In the genomic region with DNA sequence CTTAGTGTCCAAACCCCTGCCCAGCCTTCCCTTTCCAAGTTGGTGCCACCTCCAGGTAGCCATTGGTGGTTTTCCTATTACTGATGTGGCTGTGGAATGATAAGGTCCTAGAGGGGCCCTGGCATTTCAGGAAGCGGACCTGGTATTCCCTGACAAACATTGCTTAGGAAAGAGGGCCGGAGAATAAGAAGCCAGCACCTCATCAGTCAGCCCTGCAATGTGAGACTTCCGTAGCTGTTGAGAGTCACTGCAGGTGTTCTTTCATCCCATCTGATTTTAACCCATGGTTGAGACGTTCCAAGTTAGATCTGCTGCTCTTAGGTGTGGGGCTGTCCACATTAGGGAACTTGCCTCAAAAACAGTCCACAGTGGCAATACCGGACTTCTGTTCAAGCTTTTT, we compare ENCODE assay signal across 2 cellular contexts.
TF ChIP-seq lines count a peak whose summit lies in the region.

No MANE protein-coding gene starts in this region.

TF ChIP-seq in GM23338, 12 proteins besides CTCF, POLR2A, EP300 and RAD21:
- TF ChIP-seq ZNF114 (CRISPR knock-in tag; IDR thresholded peaks at IDR 0.05) (no peak), ZNF331 (CRISPR knock-in tag; IDR thresholded peaks at IDR 0.05; ENCODE audit: low read depth) (no peak), EZH2 (IDR thresholded peaks at IDR 0.05; ENCODE audit: low read depth, unreplicated experiment) (no peak), STAT1 (IDR thresholded peaks at IDR 0.05; ENCODE audit: unreplicated experiment) (no peak), NANOG (IDR thresholded peaks at IDR 0.05; ENCODE audit: borderline replicate concordance) (no peak), EZH2phosphoT487 (IDR thresholded peaks at IDR 0.05; ENCODE audit: unreplicated experiment) (no peak)
- TF ChIP-seq, protein P1, sequence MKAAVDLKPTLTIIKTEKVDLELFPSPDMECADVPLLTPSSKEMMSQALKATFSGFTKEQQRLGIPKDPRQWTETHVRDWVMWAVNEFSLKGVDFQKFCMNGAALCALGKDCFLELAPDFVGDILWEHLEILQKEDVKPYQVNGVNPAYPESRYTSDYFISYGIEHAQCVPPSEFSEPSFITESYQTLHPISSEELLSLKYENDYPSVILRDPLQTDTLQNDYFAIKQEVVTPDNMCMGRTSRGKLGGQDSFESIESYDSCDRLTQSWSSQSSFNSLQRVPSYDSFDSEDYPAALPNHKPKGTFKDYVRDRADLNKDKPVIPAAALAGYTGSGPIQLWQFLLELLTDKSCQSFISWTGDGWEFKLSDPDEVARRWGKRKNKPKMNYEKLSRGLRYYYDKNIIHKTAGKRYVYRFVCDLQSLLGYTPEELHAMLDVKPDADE (IDR thresholded peaks at IDR 0.05): no peak
- TF ChIP-seq, protein P2, sequence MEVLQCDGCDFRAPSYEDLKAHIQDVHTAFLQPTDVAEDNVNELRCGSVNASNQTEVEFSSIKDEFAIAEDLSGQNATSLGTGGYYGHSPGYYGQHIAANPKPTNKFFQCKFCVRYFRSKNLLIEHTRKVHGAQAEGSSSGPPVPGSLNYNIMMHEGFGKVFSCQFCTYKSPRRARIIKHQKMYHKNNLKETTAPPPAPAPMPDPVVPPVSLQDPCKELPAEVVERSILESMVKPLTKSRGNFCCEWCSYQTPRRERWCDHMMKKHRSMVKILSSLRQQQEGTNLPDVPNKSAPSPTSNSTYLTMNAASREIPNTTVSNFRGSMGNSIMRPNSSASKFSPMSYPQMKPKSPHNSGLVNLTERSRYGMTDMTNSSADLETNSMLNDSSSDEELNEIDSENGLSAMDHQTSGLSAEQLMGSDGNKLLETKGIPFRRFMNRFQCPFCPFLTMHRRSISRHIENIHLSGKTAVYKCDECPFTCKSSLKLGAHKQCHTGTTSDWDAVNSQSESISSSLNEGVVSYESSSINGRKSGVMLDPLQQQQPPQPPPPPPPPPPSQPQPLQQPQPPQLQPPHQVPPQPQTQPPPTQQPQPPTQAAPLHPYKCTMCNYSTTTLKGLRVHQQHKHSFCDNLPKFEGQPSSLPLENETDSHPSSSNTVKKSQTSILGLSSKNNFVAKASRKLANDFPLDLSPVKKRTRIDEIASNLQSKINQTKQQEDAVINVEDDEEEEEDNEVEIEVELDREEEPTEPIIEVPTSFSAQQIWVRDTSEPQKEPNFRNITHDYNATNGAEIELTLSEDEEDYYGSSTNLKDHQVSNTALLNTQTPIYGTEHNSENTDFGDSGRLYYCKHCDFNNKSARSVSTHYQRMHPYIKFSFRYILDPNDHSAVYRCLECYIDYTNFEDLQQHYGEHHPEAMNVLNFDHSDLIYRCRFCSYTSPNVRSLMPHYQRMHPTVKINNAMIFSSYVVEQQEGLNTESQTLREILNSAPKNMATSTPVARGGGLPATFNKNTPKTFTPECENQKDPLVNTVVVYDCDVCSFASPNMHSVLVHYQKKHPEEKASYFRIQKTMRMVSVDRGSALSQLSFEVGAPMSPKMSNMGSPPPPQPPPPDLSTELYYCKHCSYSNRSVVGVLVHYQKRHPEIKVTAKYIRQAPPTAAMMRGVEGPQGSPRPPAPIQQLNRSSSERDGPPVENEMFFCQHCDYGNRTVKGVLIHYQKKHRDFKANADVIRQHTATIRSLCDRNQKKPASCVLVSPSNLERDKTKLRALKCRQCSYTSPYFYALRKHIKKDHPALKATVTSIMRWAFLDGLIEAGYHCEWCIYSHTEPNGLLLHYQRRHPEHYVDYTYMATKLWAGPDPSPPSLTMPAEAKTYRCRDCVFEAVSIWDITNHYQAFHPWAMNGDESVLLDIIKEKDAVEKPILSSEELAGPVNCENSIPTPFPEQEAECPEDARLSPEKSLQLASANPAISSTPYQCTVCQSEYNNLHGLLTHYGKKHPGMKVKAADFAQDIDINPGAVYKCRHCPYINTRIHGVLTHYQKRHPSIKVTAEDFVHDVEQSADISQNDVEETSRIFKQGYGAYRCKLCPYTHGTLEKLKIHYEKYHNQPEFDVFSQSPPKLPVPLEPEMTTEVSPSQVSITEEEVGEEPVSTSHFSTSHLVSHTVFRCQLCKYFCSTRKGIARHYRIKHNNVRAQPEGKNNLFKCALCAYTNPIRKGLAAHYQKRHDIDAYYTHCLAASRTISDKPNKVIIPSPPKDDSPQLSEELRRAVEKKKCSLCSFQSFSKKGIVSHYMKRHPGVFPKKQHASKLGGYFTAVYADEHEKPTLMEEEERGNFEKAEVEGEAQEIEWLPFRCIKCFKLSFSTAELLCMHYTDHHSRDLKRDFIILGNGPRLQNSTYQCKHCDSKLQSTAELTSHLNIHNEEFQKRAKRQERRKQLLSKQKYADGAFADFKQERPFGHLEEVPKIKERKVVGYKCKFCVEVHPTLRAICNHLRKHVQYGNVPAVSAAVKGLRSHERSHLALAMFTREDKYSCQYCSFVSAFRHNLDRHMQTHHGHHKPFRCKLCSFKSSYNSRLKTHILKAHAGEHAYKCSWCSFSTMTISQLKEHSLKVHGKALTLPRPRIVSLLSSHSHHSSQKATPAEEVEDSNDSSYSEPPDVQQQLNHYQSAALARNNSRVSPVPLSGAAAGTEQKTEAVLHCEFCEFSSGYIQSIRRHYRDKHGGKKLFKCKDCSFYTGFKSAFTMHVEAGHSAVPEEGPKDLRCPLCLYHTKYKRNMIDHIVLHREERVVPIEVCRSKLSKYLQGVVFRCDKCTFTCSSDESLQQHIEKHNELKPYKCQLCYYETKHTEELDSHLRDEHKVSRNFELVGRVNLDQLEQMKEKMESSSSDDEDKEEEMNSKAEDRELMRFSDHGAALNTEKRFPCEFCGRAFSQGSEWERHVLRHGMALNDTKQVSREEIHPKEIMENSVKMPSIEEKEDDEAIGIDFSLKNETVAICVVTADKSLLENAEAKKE (CRISPR knock-in tag; IDR thresholded peaks at IDR 0.05): no peak
- TF ChIP-seq, protein P3, sequence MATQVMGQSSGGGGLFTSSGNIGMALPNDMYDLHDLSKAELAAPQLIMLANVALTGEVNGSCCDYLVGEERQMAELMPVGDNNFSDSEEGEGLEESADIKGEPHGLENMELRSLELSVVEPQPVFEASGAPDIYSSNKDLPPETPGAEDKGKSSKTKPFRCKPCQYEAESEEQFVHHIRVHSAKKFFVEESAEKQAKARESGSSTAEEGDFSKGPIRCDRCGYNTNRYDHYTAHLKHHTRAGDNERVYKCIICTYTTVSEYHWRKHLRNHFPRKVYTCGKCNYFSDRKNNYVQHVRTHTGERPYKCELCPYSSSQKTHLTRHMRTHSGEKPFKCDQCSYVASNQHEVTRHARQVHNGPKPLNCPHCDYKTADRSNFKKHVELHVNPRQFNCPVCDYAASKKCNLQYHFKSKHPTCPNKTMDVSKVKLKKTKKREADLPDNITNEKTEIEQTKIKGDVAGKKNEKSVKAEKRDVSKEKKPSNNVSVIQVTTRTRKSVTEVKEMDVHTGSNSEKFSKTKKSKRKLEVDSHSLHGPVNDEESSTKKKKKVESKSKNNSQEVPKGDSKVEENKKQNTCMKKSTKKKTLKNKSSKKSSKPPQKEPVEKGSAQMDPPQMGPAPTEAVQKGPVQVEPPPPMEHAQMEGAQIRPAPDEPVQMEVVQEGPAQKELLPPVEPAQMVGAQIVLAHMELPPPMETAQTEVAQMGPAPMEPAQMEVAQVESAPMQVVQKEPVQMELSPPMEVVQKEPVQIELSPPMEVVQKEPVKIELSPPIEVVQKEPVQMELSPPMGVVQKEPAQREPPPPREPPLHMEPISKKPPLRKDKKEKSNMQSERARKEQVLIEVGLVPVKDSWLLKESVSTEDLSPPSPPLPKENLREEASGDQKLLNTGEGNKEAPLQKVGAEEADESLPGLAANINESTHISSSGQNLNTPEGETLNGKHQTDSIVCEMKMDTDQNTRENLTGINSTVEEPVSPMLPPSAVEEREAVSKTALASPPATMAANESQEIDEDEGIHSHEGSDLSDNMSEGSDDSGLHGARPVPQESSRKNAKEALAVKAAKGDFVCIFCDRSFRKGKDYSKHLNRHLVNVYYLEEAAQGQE (IDR thresholded peaks at IDR 0.05; ENCODE audit: unreplicated experiment): no peak

TF ChIP-seq in GM12878, 131 proteins besides CTCF, POLR2A, EP300 and RAD21:
- TF ChIP-seq, protein P4, sequence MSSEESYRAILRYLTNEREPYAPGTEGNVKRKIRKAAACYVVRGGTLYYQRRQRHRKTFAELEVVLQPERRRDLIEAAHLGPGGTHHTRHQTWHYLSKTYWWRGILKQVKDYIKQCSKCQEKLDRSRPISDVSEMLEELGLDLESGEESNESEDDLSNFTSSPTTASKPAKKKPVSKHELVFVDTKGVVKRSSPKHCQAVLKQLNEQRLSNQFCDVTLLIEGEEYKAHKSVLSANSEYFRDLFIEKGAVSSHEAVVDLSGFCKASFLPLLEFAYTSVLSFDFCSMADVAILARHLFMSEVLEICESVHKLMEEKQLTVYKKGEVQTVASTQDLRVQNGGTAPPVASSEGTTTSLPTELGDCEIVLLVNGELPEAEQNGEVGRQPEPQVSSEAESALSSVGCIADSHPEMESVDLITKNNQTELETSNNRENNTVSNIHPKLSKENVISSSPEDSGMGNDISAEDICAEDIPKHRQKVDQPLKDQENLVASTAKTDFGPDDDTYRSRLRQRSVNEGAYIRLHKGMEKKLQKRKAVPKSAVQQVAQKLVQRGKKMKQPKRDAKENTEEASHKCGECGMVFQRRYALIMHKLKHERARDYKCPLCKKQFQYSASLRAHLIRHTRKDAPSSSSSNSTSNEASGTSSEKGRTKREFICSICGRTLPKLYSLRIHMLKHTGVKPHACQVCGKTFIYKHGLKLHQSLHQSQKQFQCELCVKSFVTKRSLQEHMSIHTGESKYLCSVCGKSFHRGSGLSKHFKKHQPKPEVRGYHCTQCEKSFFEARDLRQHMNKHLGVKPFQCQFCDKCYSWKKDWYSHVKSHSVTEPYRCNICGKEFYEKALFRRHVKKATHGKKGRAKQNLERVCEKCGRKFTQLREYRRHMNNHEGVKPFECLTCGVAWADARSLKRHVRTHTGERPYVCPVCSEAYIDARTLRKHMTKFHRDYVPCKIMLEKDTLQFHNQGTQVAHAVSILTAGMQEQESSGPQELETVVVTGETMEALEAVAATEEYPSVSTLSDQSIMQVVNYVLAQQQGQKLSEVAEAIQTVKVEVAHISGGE (CRISPR knock-in tag; IDR thresholded peaks at IDR 0.05): no peak
- TF ChIP-seq POLR2AphosphoS2 (IDR thresholded peaks at IDR 0.05; ENCODE audit: low read depth, low read length): no peak
- no peak for TF ChIP-seq YBX1 (IDR thresholded peaks at IDR 0.05)
- TF ChIP-seq BACH1 (IDR thresholded peaks at IDR 0.05; ENCODE audit: borderline replicate concordance): no peak
- TF ChIP-seq, protein P5, sequence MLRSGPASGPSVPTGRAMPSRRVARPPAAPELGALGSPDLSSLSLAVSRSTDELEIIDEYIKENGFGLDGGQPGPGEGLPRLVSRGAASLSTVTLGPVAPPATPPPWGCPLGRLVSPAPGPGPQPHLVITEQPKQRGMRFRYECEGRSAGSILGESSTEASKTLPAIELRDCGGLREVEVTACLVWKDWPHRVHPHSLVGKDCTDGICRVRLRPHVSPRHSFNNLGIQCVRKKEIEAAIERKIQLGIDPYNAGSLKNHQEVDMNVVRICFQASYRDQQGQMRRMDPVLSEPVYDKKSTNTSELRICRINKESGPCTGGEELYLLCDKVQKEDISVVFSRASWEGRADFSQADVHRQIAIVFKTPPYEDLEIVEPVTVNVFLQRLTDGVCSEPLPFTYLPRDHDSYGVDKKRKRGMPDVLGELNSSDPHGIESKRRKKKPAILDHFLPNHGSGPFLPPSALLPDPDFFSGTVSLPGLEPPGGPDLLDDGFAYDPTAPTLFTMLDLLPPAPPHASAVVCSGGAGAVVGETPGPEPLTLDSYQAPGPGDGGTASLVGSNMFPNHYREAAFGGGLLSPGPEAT (IDR thresholded peaks at IDR 0.05; ENCODE audit: low read depth): no peak
- no peak for TF ChIP-seq FOXM1 (IDR thresholded peaks at IDR 0.05; ENCODE audit: low read depth, low read length)
- no peak for TF ChIP-seq POLR2AphosphoS5 (IDR thresholded peaks at IDR 0.05; ENCODE audit: low read length)
- no peak for TF ChIP-seq KLF5 (IDR thresholded peaks at IDR 0.05; ENCODE audit: partially characterized antibody)
- TF ChIP-seq JUNB (IDR thresholded peaks at IDR 0.05): no peak
- TF ChIP-seq SMC3 (IDR thresholded peaks at IDR 0.05; ENCODE audit: borderline replicate concordance, low read length): no peak
- TF ChIP-seq CHD4 (IDR thresholded peaks at IDR 0.05): no peak
- TF ChIP-seq SMAD5 (IDR thresholded peaks at IDR 0.05; ENCODE audit: low read depth): no peak
- no peak for TF ChIP-seq TCF12 (IDR thresholded peaks at IDR 0.05; ENCODE audit: low read depth, low read length)
- no peak for TF ChIP-seq NFYA (IDR thresholded peaks at IDR 0.05; ENCODE audit: borderline replicate concordance, low read depth, low read length)
- no peak for TF ChIP-seq BMI1 (IDR thresholded peaks at IDR 0.05; ENCODE audit: borderline replicate concordance)
TF ChIP-seq in GM12878: peak in this region for 0.
